Comparison of ENCODE assay signal across 2 cellular contexts in the genomic region with DNA sequence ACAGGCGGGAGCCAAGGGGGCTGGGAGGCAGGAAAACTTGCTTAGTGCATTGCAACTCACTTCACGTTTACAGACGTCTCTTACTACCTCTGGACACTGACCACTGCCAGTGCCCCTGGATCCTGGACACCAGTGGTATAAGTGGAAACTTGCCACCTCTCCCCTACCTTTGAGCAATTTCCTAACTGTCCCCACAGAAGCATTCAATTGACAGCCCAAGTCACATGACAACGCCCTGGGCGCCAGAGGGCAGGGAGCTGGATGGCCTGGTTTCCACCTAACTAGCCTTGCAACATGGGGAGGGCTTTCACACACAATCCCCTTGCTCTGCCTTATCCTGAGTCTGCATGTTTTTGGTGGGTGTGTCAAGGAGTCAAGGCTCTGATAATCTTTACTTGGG.
TF ChIP-seq lines count a peak whose summit lies in the region.

No MANE protein-coding gene starts in this region.

TF ChIP-seq in K562, 482 proteins besides CTCF, POLR2A, EP300 and RAD21:
- TF ChIP-seq TOE1 (IDR thresholded peaks at IDR 0.05; ENCODE audit: borderline replicate concordance) (peak; percentile 47; the same call in 1 of the 2 replicates), TOE1 (CRISPR knock-in tag; IDR thresholded peaks at IDR 0.05; ENCODE audit: borderline replicate concordance, low read depth) (no peak), RAD51 (IDR thresholded peaks at IDR 0.05; ENCODE audit: borderline replicate concordance, low read depth) (peak; percentile 44; the same call in 1 of the 2 replicates), BDP1 (IDR thresholded peaks at IDR 0.05; ENCODE audit: insufficient read depth, insufficient read length) (no peak), ZNF316 (IDR thresholded peaks at IDR 0.05) (0 out of 2 replicates have a peak, but pooled peaks have one; percentile 8)
- TF ChIP-seq, protein P1, sequence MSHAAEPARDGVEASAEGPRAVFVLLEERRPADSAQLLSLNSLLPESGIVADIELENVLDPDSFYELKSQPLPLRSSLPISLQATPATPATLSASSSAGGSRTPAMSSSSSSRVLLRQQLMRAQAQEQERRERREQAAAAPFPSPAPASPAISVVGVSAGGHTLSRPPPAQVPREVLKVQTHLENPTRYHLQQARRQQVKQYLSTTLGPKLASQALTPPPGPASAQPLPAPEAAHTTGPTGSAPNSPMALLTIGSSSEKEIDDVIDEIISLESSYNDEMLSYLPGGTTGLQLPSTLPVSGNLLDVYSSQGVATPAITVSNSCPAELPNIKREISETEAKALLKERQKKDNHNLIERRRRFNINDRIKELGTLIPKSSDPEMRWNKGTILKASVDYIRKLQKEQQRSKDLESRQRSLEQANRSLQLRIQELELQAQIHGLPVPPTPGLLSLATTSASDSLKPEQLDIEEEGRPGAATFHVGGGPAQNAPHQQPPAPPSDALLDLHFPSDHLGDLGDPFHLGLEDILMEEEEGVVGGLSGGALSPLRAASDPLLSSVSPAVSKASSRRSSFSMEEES (CRISPR knock-in tag; IDR thresholded peaks at IDR 0.05): peak; percentile 52
TF ChIP-seq in K562: peak in this region for 4.

TF ChIP-seq in H1, 55 proteins besides CTCF, POLR2A, EP300 and RAD21:
- TF ChIP-seq SAP30 (IDR thresholded peaks at IDR 0.05; ENCODE audit: insufficient read depth, insufficient replicate concordance, low read length): no peak
- TF ChIP-seq TAF7 (optimal IDR thresholded peaks at IDR 0.05; ENCODE audit: borderline replicate concordance, low read depth, low read length): no peak
- TF ChIP-seq FOSL1 (IDR thresholded peaks at IDR 0.05; ENCODE audit: insufficient read depth, low read depth, low read length): no peak
- no peak for TF ChIP-seq CBX8 (IDR thresholded peaks at IDR 0.05; ENCODE audit: borderline replicate concordance, low read depth, low read length)
- no peak for TF ChIP-seq YY1 (IDR thresholded peaks at IDR 0.05; ENCODE audit: low read depth, low read length)
- no peak for TF ChIP-seq CTBP2 (IDR thresholded peaks at IDR 0.05; ENCODE audit: borderline replicate concordance, insufficient read depth, insufficient read length, low read length)
- TF ChIP-seq SP1 (IDR thresholded peaks at IDR 0.05; ENCODE audit: low read depth, low read length): no peak
- TF ChIP-seq TBP (IDR thresholded peaks at IDR 0.05; ENCODE audit: low read depth, low read length): no peak
